23 cellular contexts compared by ENCODE assay signal in genomic region chr14:95072310-95072709, GRCh38.
"Had no signal": no experiment of that assay in that cellular context is flagged by ENCODE, and none has a peak within 500 bp of the region (broad histone marks: within the 10 kb centered on the region; RNA-seq: fewer than 3 reads in every experiment).

No MANE protein-coding gene starts in this region.

- DNase-seq: dermis blood vessel endothelial cell; effector memory CD4-positive, alpha-beta T cell; foreskin melanocyte; glutamatergic neuron; mesenchymal stem cell; midbrain; naive thymus-derived CD4-positive, alpha-beta T cell; pancreas; right lobe of liver; small intestine; stimulated activated CD4-positive, alpha-beta T cell treated with anti-CD3 and anti-CD28 coated beads, Interleukin-15, amount 100 ng/mL, for 24 hours; stimulated activated CD4-positive, alpha-beta T cell treated with anti-CD3 and anti-CD28 coated beads, Interleukin-2, amount 100 ng/mL, for 48 hours; stimulated activated CD8-positive, alpha-beta memory T cell treated with anti-CD3 and anti-CD28 coated beads, Interleukin-4, amount 100 ng/mL, for 48 hours; stimulated activated naive CD4-positive, alpha-beta T cell; stimulated activated naive CD8-positive, alpha-beta T cell treated with anti-CD3 and anti-CD28 coated beads, Interleukin-15, amount 100 ng/mL, for 72 hours; thyroid gland; trophoblast cell had no signal

- FAIRE-seq: endothelial cell of umbilical vein, keratinocyte, pancreas, small intestine had no signal

- H3K36me3 ChIP-seq: esophagus muscularis mucosa, neutrophil, pancreas, right lobe of liver, thyroid gland had no signal

- H3K4me3 ChIP-seq: coronary artery, esophagus muscularis mucosa, pancreas, right lobe of liver, thyroid gland had no signal

- ATAC-seq: left lobe of liver; naive thymus-derived CD4-positive, alpha-beta T cell; pancreas; right lobe of liver; stimulated activated naive CD8-positive, alpha-beta T cell treated with anti-CD3 and anti-CD28 coated beads, Interleukin-15, amount 100 ng/mL, for 72 hours had no signal

- H3K27ac ChIP-seq: coronary artery, esophagus muscularis mucosa, neutrophil, pancreas, right lobe of liver, thyroid gland had no signal

- H3K4me1 ChIP-seq: pancreas, right lobe of liver had no signal

- H3K27me3 ChIP-seq: esophagus muscularis mucosa, pancreas, right lobe of liver had no signal

- H3K9me3 ChIP-seq: esophagus muscularis mucosa, neutrophil, pancreas, right lobe of liver, thyroid gland had no signal
